Comparison of ENCODE assay signal across 8 cellular contexts in the genomic region with DNA sequence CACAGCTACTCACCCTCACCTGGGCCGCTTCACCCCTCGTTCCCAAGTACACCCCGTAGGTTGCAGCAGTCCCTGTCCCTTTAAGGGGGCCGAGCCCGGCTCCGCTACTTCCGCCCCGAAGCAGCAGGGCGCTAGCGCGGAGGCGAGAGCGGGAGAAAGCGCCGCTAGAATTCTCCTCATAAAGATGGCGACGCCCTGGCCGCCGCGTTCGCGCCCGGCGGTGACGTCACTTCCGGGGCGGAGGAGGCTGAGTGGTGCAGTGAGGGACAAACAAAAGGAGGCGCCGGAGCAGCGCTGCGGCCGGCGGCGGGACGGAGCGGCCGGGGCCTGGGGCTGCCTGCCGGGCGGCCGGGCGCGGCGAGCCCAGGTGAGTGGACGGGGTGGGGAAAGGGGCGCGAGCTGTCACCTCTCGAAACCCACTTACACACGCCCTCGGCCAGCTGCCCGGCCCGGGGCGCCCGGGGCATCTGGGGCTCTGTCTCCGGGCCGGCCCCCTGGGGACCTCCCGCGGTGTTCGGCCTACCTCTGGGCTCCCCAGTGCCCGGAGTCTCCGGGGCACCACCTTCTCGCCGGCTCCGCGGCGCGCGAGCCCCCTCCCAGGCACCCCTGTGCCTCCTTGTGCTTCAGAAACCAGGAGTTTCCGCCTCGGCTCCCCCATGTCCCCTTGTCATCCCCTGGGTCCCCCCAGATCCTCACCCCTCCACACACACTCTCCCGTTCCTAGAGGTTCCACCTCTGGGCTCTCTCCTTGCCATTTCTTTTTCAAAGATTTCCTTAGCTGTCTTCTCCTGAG. TPM values are rescaled to one million over a fixed set of nuclear protein-coding genes. Genes with fewer than 3 reads are reported as not detected.
A peak's percentile ranks its signal among the peaks of the same experiment; 100 is the strongest.
DNase-seq lines count a peak whose midpoint lies in the region; ATAC-seq and TF ChIP-seq lines count a peak whose summit lies in the region.

A gene (minus strand): TSS at position 67 of the 793 bp plus-strand sequence. CDS start 36,545 bp downstream, outside the sequence.
A gene (plus strand): TSS at position 250 of the 793 bp plus-strand sequence. CDS start 25,032 bp downstream, outside the sequence.

- CTCF ChIA-PET in PC-3 (lab: Charles Lee): interaction anchor here (1.0 kb wide), 1 partner anchor 146 kb away, joined by 3 read pairs; a partner anchor contains a TSS

- no peaks in the 10 kb centered on the region for H3K9me2 ChIP-seq in PC-3 (replicated peaks; ENCODE audit: low read length)

- no TSS peak for BruUV-seq in PC-3 (replicated peaks; lab: Mats Ljungman, UMichigan)

- POLR2A ChIA-PET in PC-3 (lab: Charles Lee; ENCODE audit: unreplicated experiment): no interaction called here

- H3F3A ChIP-seq in PC-3 (ENCODE audit: low read length, unreplicated experiment): no peaks in the 10 kb centered on the region

- H3K36me3 ChIP-seq in PC-3 (ENCODE audit: low read depth, low read length): peaks cover 9% of the 10 kb centered on the region; the same call in 1 of the 2 replicates
- no peaks in the 10 kb centered on the region for H3K36me3 ChIP-seq in mucosa of descending colon (ENCODE audit: low read depth)

- peaks cover 11% of the 10 kb centered on the region for H4K20me1 ChIP-seq in PC-3 (ENCODE audit: low read length)

- intact Hi-C loops in PC-3 (cut with micrococcal nuclease) (loop anchor here (5.0 kb wide), 1 partner anchor 35 kb away; no protein-coding TSS in a partner anchor), mucosa of descending colon (cut with DNase I, micrococcal nuclease) (no loop called here)

- peaks cover 24% of the 10 kb centered on the region for H3K4me1 ChIP-seq in PC-3 (ENCODE audit: insufficient read depth, low read length)
- peaks cover 11% of the 10 kb centered on the region for H3K4me1 ChIP-seq in mucosa of descending colon (ENCODE audit: low read depth)

- TF ChIP-seq CTCF in PC-3 (conservative IDR thresholded peaks at IDR 0.05; ENCODE audit: low read depth, low read length): no peak
- no peak for TF ChIP-seq CTCF in epithelial cell of esophagus (IDR thresholded peaks at IDR 0.05; ENCODE audit: insufficient read depth, low read depth, low read length, missing control alignments)
- no peak for TF ChIP-seq CTCF in mucosa of descending colon (IDR thresholded peaks at IDR 0.05)

- no peaks in the 10 kb centered on the region for H3K27me3 ChIP-seq in PC-3 (ENCODE audit: low read length)

- DNase-seq in DMS53 (lab: John Stamatoyannopoulos, UW) (peak; percentile 98), PC-3 (peak; percentile 95), activated T-cell treated with anti-CD3 and anti-CD28 coated beads for 48 hours (ENCODE audit: low read depth) (peak; percentile 99), epithelial cell of esophagus (ENCODE audit: low read depth) (peak; percentile 97), mucosa of descending colon (peak; percentile 99)
- peak; percentile 94 for DNase-seq in Jurkat, Clone E6-1 (ENCODE audit: low read depth, low spot score)
- peak; percentile 97 for DNase-seq in stimulated activated CD8-positive, alpha-beta memory T cell treated with anti-CD3 and anti-CD28 coated beads, Interleukin-4, amount 100 ng/mL, for 1 hour (ENCODE audit: low read depth in 2 of 2, low spot score in 1 of 2)

- H3K79me2 ChIP-seq in PC-3 (ENCODE audit: low read length): peaks cover 78% of the 10 kb centered on the region

- peak within 1 kb of the TSS; percentile 99 for H3K4me2 ChIP-seq in PC-3 (ENCODE audit: low read length)

- peak within 1 kb of the TSS; percentile 34; the same call in 1 of the 2 replicates for H3K27ac ChIP-seq in PC-3 (ENCODE audit: low read length)

- H3K4me3 ChIP-seq in Jurkat, Clone E6-1 (ENCODE audit: low read length): peak within 1 kb of the TSS; percentile 96
- H3K4me3 ChIP-seq in PC-3 (ENCODE audit: low read length) (peak within 1 kb of the TSS; percentile 100), epithelial cell of esophagus (ENCODE audit: low read length) (peak within 1 kb of the TSS; percentile 98), mucosa of descending colon (peak within 1 kb of the TSS; percentile 98)

- peak within 1 kb of the TSS; percentile 92 for H3K9ac ChIP-seq in PC-3 (ENCODE audit: low read length)

- peak; percentile 72 for ATAC-seq in GM21717 (IDR thresholded peaks at IDR 0.05; ENCODE audit: unreplicated experiment)
- peak; percentile 85 for ATAC-seq in PC-3
- ATAC-seq in mucosa of descending colon: peak; percentile 92

- H2AFZ ChIP-seq in PC-3 (ENCODE audit: low read length): peak within 1 kb of the TSS; percentile 93

- H3K9me3 ChIP-seq in PC-3 (ENCODE audit: low read length) (no peaks in the 10 kb centered on the region), mucosa of descending colon (no peaks in the 10 kb centered on the region)

RNA-seq across cellular contexts. Expression of the first gene that starts in this region (rescaled TPM):
- polyA plus RNA-seq in Jurkat, Clone E6-1 (2012; ENCODE audit: insufficient read depth, insufficient read length): 28.5 TPM
- total RNA-seq in PC-3 (2014; rRNA removed): 7.4 and 12.9 TPM in 2 replicates
- total RNA-seq in mucosa of descending colon: 1 to 10 TPM; 1.9 to 6.4 (median 2.9) TPM

RNA-seq across cellular contexts. Expression of the second gene that starts in this region (rescaled TPM):
- 14.6 TPM for polyA plus RNA-seq in Jurkat, Clone E6-1 (2012; ENCODE audit: insufficient read depth, insufficient read length)
- total RNA-seq in PC-3 (2014; rRNA removed): 58.9 and 65.5 TPM in 2 replicates
- total RNA-seq in mucosa of descending colon: 10 to 100 TPM; 25.3 to 48.5 (median 25.4) TPM

Comparison
In these comparisons a context has a peak if more than half of its experiments do, and no peak if none do; other contexts are left out.
1. Peak in every context shown above with its lines: DNase-seq, ATAC-seq, H3K4me3 ChIP-seq and H3K27ac ChIP-seq.